35 cellular contexts compared by ENCODE assay signal in genomic region chrX:35722128-35722527, GRCh38.
"Had no signal": no experiment of that assay in that cellular context is flagged by ENCODE, and none has a peak within 500 bp of the region (broad histone marks: within the 10 kb centered on the region; RNA-seq: fewer than 3 reads in every experiment).

No MANE protein-coding gene starts in this region.

- H3K9me3 ChIP-seq: MG63 had no signal

- H3K4me3 ChIP-seq: MG63 had no signal

- H3K36me3 ChIP-seq: MG63 had no signal

- H3K27me3 ChIP-seq: MG63 had no signal

- DNase-seq: Karpas-422, Kasumi-1, MG63, MV-4-11, NCI-H1048, NCI-H1092, NCI-H1092 treated with DMSO at 0.1 percent for 48 hours, NCI-H1105, NCI-H1105 treated with DMSO at 0.1 percent for 48 hours, NCI-H1417, NCI-H1417 treated with DMSO at 0.1 percent for 48 hours, NCI-H1436, NCI-H1436 treated with DMSO at 0.1 percent for 48 hours, NCI-H146, NCI-H1694, NCI-H1694 treated with DMSO at 0.1 percent for 48 hours, NCI-H187, NCI-H187 treated with DMSO at 0.1 percent for 48 hours, NCI-H1930, NCI-H2029, NCI-H2029 treated with DMSO at 0.1 percent for 48 hours, NCI-H2081, NCI-H2081 treated with DMSO at 0.1 percent for 48 hours, NCI-H2107, NCI-H2171, NCI-H2171 treated with DMSO at 0.1 percent for 48 hours, NCI-H2227 treated with DMSO at 0.1 percent for 48 hours, NCI-H226, NCI-H345, NCI-H446, NCI-H446 treated with DMSO at 0.1 percent for 48 hours, NCI-H510A, NCI-H510A treated with DMSO at 0.1 percent for 48 hours, NCI-H524, NCI-H524 treated with DMSO at 0.1 percent for 48 hours had no signal
